2 cellular contexts compared by ENCODE assay signal in the genomic region with DNA sequence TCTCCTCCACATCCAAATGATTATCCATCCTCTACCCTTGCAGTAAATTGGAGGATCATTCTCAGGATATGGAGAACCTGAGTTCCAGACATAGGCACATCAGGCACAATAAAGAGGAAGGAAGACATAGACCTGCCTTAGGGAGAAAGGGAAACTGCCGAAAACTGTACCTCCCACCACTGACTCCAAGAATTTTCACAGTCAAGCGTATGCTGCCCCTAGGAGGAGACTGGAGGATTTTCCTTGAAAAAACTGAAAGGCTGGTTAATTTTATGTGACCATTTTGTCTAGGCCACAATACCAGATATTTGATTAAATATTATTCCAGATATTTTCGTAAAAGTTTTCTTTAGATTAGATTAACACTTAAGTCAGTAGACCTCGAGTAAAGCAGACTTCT.
TF ChIP-seq lines count a peak whose summit lies in the region.

No MANE protein-coding gene starts in this region.

TF ChIP-seq in SK-N-SH, 30 proteins besides CTCF, POLR2A, EP300 and RAD21:
- TF ChIP-seq, protein P1, sequence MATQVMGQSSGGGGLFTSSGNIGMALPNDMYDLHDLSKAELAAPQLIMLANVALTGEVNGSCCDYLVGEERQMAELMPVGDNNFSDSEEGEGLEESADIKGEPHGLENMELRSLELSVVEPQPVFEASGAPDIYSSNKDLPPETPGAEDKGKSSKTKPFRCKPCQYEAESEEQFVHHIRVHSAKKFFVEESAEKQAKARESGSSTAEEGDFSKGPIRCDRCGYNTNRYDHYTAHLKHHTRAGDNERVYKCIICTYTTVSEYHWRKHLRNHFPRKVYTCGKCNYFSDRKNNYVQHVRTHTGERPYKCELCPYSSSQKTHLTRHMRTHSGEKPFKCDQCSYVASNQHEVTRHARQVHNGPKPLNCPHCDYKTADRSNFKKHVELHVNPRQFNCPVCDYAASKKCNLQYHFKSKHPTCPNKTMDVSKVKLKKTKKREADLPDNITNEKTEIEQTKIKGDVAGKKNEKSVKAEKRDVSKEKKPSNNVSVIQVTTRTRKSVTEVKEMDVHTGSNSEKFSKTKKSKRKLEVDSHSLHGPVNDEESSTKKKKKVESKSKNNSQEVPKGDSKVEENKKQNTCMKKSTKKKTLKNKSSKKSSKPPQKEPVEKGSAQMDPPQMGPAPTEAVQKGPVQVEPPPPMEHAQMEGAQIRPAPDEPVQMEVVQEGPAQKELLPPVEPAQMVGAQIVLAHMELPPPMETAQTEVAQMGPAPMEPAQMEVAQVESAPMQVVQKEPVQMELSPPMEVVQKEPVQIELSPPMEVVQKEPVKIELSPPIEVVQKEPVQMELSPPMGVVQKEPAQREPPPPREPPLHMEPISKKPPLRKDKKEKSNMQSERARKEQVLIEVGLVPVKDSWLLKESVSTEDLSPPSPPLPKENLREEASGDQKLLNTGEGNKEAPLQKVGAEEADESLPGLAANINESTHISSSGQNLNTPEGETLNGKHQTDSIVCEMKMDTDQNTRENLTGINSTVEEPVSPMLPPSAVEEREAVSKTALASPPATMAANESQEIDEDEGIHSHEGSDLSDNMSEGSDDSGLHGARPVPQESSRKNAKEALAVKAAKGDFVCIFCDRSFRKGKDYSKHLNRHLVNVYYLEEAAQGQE (IDR thresholded peaks at IDR 0.05; ENCODE audit: low read depth, low read length), result no peak
- TF ChIP-seq, protein P2, sequence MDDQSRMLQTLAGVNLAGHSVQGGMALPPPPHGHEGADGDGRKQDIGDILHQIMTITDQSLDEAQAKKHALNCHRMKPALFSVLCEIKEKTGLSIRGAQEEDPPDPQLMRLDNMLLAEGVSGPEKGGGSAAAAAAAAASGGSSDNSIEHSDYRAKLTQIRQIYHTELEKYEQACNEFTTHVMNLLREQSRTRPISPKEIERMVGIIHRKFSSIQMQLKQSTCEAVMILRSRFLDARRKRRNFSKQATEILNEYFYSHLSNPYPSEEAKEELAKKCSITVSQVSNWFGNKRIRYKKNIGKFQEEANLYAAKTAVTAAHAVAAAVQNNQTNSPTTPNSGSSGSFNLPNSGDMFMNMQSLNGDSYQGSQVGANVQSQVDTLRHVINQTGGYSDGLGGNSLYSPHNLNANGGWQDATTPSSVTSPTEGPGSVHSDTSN (IDR thresholded peaks at IDR 0.05), result no peak
- TF ChIP-seq GABPA (IDR thresholded peaks at IDR 0.05; ENCODE audit: low read depth), result no peak

TF ChIP-seq in SK-N-SH treated with all-trans-retinoic acid at 6 μM for 48 hours, 23 proteins besides CTCF, POLR2A, EP300 and RAD21 (continued from another document):
- TF ChIP-seq, protein P3, sequence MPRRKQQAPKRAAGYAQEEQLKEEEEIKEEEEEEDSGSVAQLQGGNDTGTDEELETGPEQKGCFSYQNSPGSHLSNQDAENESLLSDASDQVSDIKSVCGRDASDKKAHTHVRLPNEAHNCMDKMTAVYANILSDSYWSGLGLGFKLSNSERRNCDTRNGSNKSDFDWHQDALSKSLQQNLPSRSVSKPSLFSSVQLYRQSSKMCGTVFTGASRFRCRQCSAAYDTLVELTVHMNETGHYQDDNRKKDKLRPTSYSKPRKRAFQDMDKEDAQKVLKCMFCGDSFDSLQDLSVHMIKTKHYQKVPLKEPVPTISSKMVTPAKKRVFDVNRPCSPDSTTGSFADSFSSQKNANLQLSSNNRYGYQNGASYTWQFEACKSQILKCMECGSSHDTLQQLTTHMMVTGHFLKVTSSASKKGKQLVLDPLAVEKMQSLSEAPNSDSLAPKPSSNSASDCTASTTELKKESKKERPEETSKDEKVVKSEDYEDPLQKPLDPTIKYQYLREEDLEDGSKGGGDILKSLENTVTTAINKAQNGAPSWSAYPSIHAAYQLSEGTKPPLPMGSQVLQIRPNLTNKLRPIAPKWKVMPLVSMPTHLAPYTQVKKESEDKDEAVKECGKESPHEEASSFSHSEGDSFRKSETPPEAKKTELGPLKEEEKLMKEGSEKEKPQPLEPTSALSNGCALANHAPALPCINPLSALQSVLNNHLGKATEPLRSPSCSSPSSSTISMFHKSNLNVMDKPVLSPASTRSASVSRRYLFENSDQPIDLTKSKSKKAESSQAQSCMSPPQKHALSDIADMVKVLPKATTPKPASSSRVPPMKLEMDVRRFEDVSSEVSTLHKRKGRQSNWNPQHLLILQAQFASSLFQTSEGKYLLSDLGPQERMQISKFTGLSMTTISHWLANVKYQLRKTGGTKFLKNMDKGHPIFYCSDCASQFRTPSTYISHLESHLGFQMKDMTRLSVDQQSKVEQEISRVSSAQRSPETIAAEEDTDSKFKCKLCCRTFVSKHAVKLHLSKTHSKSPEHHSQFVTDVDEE (CRISPR knock-in tag; IDR thresholded peaks at IDR 0.05), result no peak
- TF ChIP-seq, protein P4, sequence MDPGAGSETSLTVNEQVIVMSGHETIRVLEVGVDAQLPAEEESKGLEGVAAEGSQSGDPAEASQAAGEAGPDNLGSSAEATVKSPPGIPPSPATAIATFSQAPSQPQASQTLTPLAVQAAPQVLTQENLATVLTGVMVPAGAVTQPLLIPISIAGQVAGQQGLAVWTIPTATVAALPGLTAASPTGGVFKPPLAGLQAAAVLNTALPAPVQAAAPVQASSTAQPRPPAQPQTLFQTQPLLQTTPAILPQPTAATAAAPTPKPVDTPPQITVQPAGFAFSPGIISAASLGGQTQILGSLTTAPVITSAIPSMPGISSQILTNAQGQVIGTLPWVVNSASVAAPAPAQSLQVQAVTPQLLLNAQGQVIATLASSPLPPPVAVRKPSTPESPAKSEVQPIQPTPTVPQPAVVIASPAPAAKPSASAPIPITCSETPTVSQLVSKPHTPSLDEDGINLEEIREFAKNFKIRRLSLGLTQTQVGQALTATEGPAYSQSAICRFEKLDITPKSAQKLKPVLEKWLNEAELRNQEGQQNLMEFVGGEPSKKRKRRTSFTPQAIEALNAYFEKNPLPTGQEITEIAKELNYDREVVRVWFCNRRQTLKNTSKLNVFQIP (CRISPR knock-in tag; IDR thresholded peaks at IDR 0.05; ENCODE audit: borderline replicate concordance, low read depth), result no peak
- TF ChIP-seq ZNF70 (CRISPR knock-in tag; IDR thresholded peaks at IDR 0.05) (no peak), ARNTL (CRISPR knock-in tag; IDR thresholded peaks at IDR 0.05; ENCODE audit: borderline replicate concordance, low read depth) (no peak), ZNF565 (CRISPR knock-in tag; conservative IDR thresholded peaks at IDR 0.05; ENCODE audit: low read depth) (no peak), ESRRG (CRISPR knock-in tag; IDR thresholded peaks at IDR 0.05) (no peak), PPARA (CRISPR knock-in tag; IDR thresholded peaks at IDR 0.05; ENCODE audit: borderline replicate concordance) (no peak), TOX (CRISPR knock-in tag; IDR thresholded peaks at IDR 0.05; ENCODE audit: borderline replicate concordance) (no peak), ZFP30 (CRISPR knock-in tag; IDR thresholded peaks at IDR 0.05) (no peak), CSDC2 (CRISPR knock-in tag; IDR thresholded peaks at IDR 0.05) (no peak), TCF4 (CRISPR knock-in tag; IDR thresholded peaks at IDR 0.05; ENCODE audit: borderline replicate concordance) (no peak), ISL1 (CRISPR knock-in tag; IDR thresholded peaks at IDR 0.05) (no peak), BACH2 (CRISPR knock-in tag; IDR thresholded peaks at IDR 0.05; ENCODE audit: borderline replicate concordance) (no peak), ZNF8 (CRISPR knock-in tag; IDR thresholded peaks at IDR 0.05) (no peak)
- TF ChIP-seq, protein P5, sequence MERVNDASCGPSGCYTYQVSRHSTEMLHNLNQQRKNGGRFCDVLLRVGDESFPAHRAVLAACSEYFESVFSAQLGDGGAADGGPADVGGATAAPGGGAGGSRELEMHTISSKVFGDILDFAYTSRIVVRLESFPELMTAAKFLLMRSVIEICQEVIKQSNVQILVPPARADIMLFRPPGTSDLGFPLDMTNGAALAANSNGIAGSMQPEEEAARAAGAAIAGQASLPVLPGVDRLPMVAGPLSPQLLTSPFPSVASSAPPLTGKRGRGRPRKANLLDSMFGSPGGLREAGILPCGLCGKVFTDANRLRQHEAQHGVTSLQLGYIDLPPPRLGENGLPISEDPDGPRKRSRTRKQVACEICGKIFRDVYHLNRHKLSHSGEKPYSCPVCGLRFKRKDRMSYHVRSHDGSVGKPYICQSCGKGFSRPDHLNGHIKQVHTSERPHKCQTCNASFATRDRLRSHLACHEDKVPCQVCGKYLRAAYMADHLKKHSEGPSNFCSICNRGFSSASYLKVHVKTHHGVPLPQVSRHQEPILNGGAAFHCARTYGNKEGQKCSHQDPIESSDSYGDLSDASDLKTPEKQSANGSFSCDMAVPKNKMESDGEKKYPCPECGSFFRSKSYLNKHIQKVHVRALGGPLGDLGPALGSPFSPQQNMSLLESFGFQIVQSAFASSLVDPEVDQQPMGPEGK (CRISPR knock-in tag; IDR thresholded peaks at IDR 0.05; ENCODE audit: borderline replicate concordance), result no peak
